Comparison of ENCODE assay signal across 2 cellular contexts in genomic region chr13:20175406-20175794, GRCh38.
TF ChIP-seq lines count a peak whose summit lies in the region.

No MANE protein-coding gene starts in this region.

TF ChIP-seq in SK-N-SH, 30 proteins besides CTCF, POLR2A, EP300 and RAD21:
- no peak for TF ChIP-seq FOXM1 (IDR thresholded peaks at IDR 0.05; ENCODE audit: low read depth)
- TF ChIP-seq IRF3 (IDR thresholded peaks at IDR 0.05; ENCODE audit: low read depth, low read length) = no peak
- TF ChIP-seq ELF1 (IDR thresholded peaks at IDR 0.05) = no peak
- TF ChIP-seq NRF1 (IDR thresholded peaks at IDR 0.05; ENCODE audit: low read depth, low read length) = no peak

TF ChIP-seq in SK-N-SH treated with all-trans-retinoic acid at 6 μM for 48 hours, 23 proteins besides CTCF, POLR2A, EP300 and RAD21:
- TF ChIP-seq SNAI2 (CRISPR knock-in tag; IDR thresholded peaks at IDR 0.05) (no peak), CSRNP3 (CRISPR knock-in tag; IDR thresholded peaks at IDR 0.05) (no peak), RARB (CRISPR knock-in tag; IDR thresholded peaks at IDR 0.05) (no peak), ZFP30 (CRISPR knock-in tag; IDR thresholded peaks at IDR 0.05) (no peak), TSHZ2 (CRISPR knock-in tag; IDR thresholded peaks at IDR 0.05) (no peak), ZNF8 (CRISPR knock-in tag; IDR thresholded peaks at IDR 0.05) (no peak), ZFP3 (CRISPR knock-in tag; IDR thresholded peaks at IDR 0.05) (no peak), ZNF565 (CRISPR knock-in tag; conservative IDR thresholded peaks at IDR 0.05; ENCODE audit: low read depth) (no peak), CSDC2 (CRISPR knock-in tag; IDR thresholded peaks at IDR 0.05) (no peak)
